ENCODE assay signal across 8 cellular contexts in the genomic region with DNA sequence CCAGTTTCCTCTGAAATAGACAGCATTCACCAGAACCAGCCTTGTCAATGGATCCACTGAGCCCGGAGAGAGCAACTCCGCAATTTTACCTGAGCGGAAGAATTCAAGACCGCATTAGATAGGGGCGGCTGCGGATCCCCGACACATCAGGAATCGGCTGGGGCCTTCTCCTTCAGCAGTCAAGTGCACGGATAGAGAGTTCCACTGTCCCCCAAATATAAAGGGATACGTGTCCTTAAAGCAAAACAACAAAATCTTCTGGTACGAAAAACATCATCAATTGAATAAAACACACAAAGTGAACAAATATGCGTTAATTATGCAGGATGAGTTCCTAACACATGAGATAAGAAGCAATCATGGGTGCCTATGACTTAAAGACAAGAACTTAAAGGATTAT. TPM values are rescaled to one million over a fixed set of nuclear protein-coding genes. Genes with fewer than 3 reads are reported as not detected.
A peak's percentile ranks its signal among the peaks of the same experiment; 100 is the strongest.
DNase-seq lines count a peak whose midpoint lies in the region; ATAC-seq, FAIRE-seq and TF ChIP-seq lines count a peak whose summit lies in the region.

No MANE protein-coding gene starts in this region.

- peaks cover 8% of the 10 kb centered on the region for H3K36me3 Mint-ChIP-seq in GM23338 (ENCODE audit: low read depth)

- no peaks in the 10 kb centered on the region for H4K20me1 ChIP-seq in GM23338 (replicated peaks; ENCODE audit: insufficient read depth)

- no peaks in the 10 kb centered on the region for H3K79me2 ChIP-seq in GM23338 (replicated peaks; ENCODE audit: insufficient read depth)

- FAIRE-seq in GM19239 (lab: Jason Lieb, UNC): no peak

- no peaks in the 10 kb centered on the region for H3K9me2 ChIP-seq in GM23338 (ENCODE audit: insufficient read depth)

- H3K27ac Mint-ChIP-seq in GM23338: no peak overlapping the region

- H3K27me3 ChIP-seq in GM23338 (ENCODE audit: insufficient read depth) (no peaks in the 10 kb centered on the region), adrenal gland (no peaks in the 10 kb centered on the region), layer of hippocampus (ENCODE audit: control insufficient read depth, insufficient read depth, low read length) (no peaks in the 10 kb centered on the region), spleen (replicated peaks in 1 of 7) (no peaks in the 10 kb centered on the region)

- H3K36me3 ChIP-seq in GM23338 (ENCODE audit: insufficient read depth) (no peaks in the 10 kb centered on the region), adrenal gland (replicated peaks in 1 of 2) (peaks cover 0 to 53% of the 10 kb centered on the region in 2 donors), spleen (peaks cover 0 to 98% (median 31%) of the 10 kb centered on the region in 6 donors)

- intact Hi-C loops in adrenal gland (cut with DNase I) (no loop called here), spleen (cut with DNase I; ENCODE audit: low total_unique reads) (no loop called here)

- TF ChIP-seq POLR2A in adrenal gland (IDR thresholded peaks at IDR 0.05): no peak
- TF ChIP-seq POLR2A in spleen (IDR thresholded peaks at IDR 0.05): no peak

- H3K9me3 ChIP-seq in adrenal gland (replicated peaks in 1 of 3): no peaks in the 10 kb centered on the region
- H3K9me3 ChIP-seq in spleen: no peaks in the 10 kb centered on the region

- H3K9me3 Mint-ChIP-seq in GM23338: no peaks in the 10 kb centered on the region

- TF ChIP-seq CTCF in GM23338 (conservative IDR thresholded peaks at IDR 0.05; ENCODE audit: low read depth in 2 of 2): no peak
- TF ChIP-seq CTCF in adrenal gland (IDR thresholded peaks at IDR 0.05): no peak
- no peak for TF ChIP-seq CTCF in spleen (IDR thresholded peaks at IDR 0.05 in 8 of 11, conservative IDR thresholded peaks at IDR 0.05 in 3 of 11)

- peak overlapping the region; percentile 76; the same call in 1 of the 2 replicates for H2AFZ ChIP-seq in GM23338

- ATAC-seq in GM23338 (peak; percentile 25), GM19035 (IDR thresholded peaks at IDR 0.05; ENCODE audit: unreplicated experiment) (no peak)

- peaks cover 4% of the 10 kb centered on the region for H3K27me3 Mint-ChIP-seq in GM23338 (ENCODE audit: insufficient read depth, low read depth, poor library complexity)

- H3K4me3 Mint-ChIP-seq in GM23338: peak overlapping the region; percentile 21; the same call in 1 of the 3 replicates

- no peak for DNase-seq in GM23338 (ENCODE audit: low spot score)
- peak in 1 of 7 donors; percentile 20 for DNase-seq in adrenal gland
- no peak for DNase-seq in spleen
- no peak for DNase-seq in NOMO-1 (lab: John Stamatoyannopoulos, UW; ENCODE audit: unreplicated experiment in 2 of 2)
- DNase-seq in GM19239 (ENCODE audit: insufficient read length, low spot score): no peak
- no peak for DNase-seq in NCI-H345 (lab: John Stamatoyannopoulos, UW)

- H3K4me1 ChIP-seq in GM23338 (ENCODE audit: insufficient read depth) (peaks cover 15% of the 10 kb centered on the region), adrenal gland (replicated peaks in 1 of 2) (peaks cover 6 to 26% of the 10 kb centered on the region in 2 donors), spleen (peaks cover 2 to 41% (median 25%) of the 10 kb centered on the region in 6 donors)

- H3K4me3 ChIP-seq in GM23338 (peak overlapping the region; percentile 13; the same call in 1 of the 2 replicates), adrenal gland (peak overlapping the region in 2 of 4 donors; percentile 0 to 31), spleen (peak overlapping the region in 1 of 8 donors; percentile 43)

- peaks cover 22% of the 10 kb centered on the region for H3K4me1 Mint-ChIP-seq in GM23338

- peaks cover 11% of the 10 kb centered on the region for H3F3A ChIP-seq in GM23338 (replicated peaks; ENCODE audit: low read depth)

- peak overlapping the region; percentile 31 for H3K4me2 ChIP-seq in GM23338

- H3K27ac ChIP-seq in GM23338 (ENCODE audit: low read depth) (peak overlapping the region; percentile 75; the same call in 1 of the 2 replicates), adrenal gland (peak overlapping the region in 4 of 5 donors; percentile 14 to 85 (median 59)), layer of hippocampus (ENCODE audit: low read depth, low read length) (peak overlapping the region; percentile 72), spleen (peak overlapping the region; percentile 11 to 72 (median 66))

- 67 to 87% (median 80%) methylated on average over 12 of the region's 12 CpGs for WGBS in adrenal gland, 4 donors
- WGBS in spleen, 5 donors: 89 to 96% (median 93%) methylated on average over 12 of the region's 12 CpGs

TF ChIP-seq in GM23338, 12 proteins besides CTCF, POLR2A, EP300 and RAD21:
- TF ChIP-seq CREB1 (CRISPR knock-in tag; IDR thresholded peaks at IDR 0.05; ENCODE audit: low read depth) (no peak), ZNF114 (CRISPR knock-in tag; IDR thresholded peaks at IDR 0.05) (no peak)
TF ChIP-seq in GM23338: peak in this region for 0.

RNA-seq across cellular contexts. Expression of gene SERPINB6, which starts 18.3 kb away (rescaled TPM):
- total RNA-seq in GM23338 (2014; rRNA removed; shearing (Covaris generic)): 37.6 and 38.5 TPM in 2 replicates
- 25.9 and 26.0 TPM in 2 replicates for polyA plus RNA-seq in GM23338 (2016; fragmentation: Nextera tagmentation; extraction: Ambion mirVana)
- 100 to 1,000 TPM; 161 to 258 (median 209) TPM for total RNA-seq in adrenal gland
- polyA plus RNA-seq in adrenal gland: 100 to 1,000 TPM; 161 to 332 (median 229) TPM
- 100 to 1,000 TPM; 145 to 222 (median 188) TPM for total RNA-seq in spleen
- 100 to 1,000 TPM; 111 to 256 (median 193) TPM for polyA plus RNA-seq in spleen

RNA-seq across cellular contexts. Expression of gene NQO2, which starts 46.6 kb away (rescaled TPM):
- 117 and 125 TPM in 2 replicates for total RNA-seq in GM23338 (2014; rRNA removed; shearing (Covaris generic))
- polyA plus RNA-seq in GM23338 (2016; fragmentation: Nextera tagmentation; extraction: Ambion mirVana) (159 and 173 TPM in 2 replicates), adrenal gland (100 to 1,000 TPM; 100 to 177 (median 158) TPM), spleen (10 to 100 TPM; 16.3 to 26.0 (median 17.0) TPM)
- total RNA-seq in adrenal gland (100 to 1,000 TPM; 133 to 200 (median 146) TPM), spleen (10 to 100 TPM; 21.3 to 55.1 (median 37.2) TPM)

RNA-seq across cellular contexts. Expression of gene SERPINB9, which starts 50.0 kb away (rescaled TPM):
- total RNA-seq in GM23338 (2014; rRNA removed; shearing (Covaris generic)): 65.0 and 71.3 TPM in 2 replicates
- polyA plus RNA-seq in GM23338 (2016; fragmentation: Nextera tagmentation; extraction: Ambion mirVana) (46.6 and 47.4 TPM in 2 replicates), adrenal gland (10 to 100 TPM in 1 of 3 donors, 1 to 10 TPM in 2; 6.5 to 12.3 (median 7.4) TPM), spleen (10 to 100 TPM; 16.2 to 22.4 (median 17.0) TPM)
- total RNA-seq in adrenal gland (10 to 100 TPM in 6 of 8 donors, 1 to 10 TPM in 2; 7.1 to 26.9 (median 21.4) TPM), spleen (10 to 100 TPM; 43.0 to 75.7 (median 55.4) TPM)
